ENCODE assay signal across 23 cellular contexts in genomic region chr17:74803971-74804370, GRCh38. TPM values are rescaled to one million over a fixed set of nuclear protein-coding genes. Genes with fewer than 3 reads are reported as not detected.
A peak's percentile ranks its signal among the peaks of the same experiment; 100 is the strongest.
DNase-seq lines count a peak whose midpoint lies in the region; ATAC-seq and TF ChIP-seq lines count a peak whose summit lies in the region.
"Had no signal": no experiment of that assay in that cellular context is flagged by ENCODE, and none has a peak within 500 bp of the region (broad histone marks: within the 10 kb centered on the region; RNA-seq: fewer than 3 reads in every experiment).

No MANE protein-coding gene starts in this region.

- H3K27ac ChIP-seq in SK-N-SH (ENCODE audit: low read depth in 2 of 2, low read length in 1 of 2) (peak overlapping the region in 1 of 2 experiments; percentile 86; a peak in 2 of 4 replicates), muscle layer of colon (ENCODE audit: low read depth, low read length) (peak overlapping the region; percentile 32)
- H3K27ac ChIP-seq: A549, GM23248, PC-9, SJSA1 had no signal

- no peaks in the 10 kb centered on the region for H4K20me1 ChIP-seq in SK-N-SH (ENCODE audit: insufficient read depth)

- no peaks in the 10 kb centered on the region for H3K4me1 Mint-ChIP-seq in T-helper 2 cell treated with Interferon-gamma antibody and Interleukin-4, amounts not matched to agents 5 μg/mL and 100 μg/mL, for 36 hours (ENCODE audit: low read depth)

- H3K4me1 ChIP-seq in SK-N-SH (ENCODE audit: control insufficient read depth in 1 of 2, insufficient read depth in 2 of 2, low read depth in 1 of 2, low read length in 1 of 2) = peaks cover 5 to 68% of the 10 kb centered on the region in 2 experiments; a peak in 3 of 4 replicates
- peaks cover 16% of the 10 kb centered on the region for H3K4me1 ChIP-seq in muscle layer of colon (ENCODE audit: insufficient read depth, low read length)
- H3K4me1 ChIP-seq: A549, Caco-2, SJSA1 had no signal

- H3K4me3 ChIP-seq in SK-N-SH (ENCODE audit: low read depth in 2 of 2, low read length in 1 of 2) = no peak overlapping the region
- H3K4me3 ChIP-seq in muscle layer of colon (ENCODE audit: low read depth in 1 of 2, low read length in 2 of 2) = no peak overlapping the region
- H3K4me3 ChIP-seq: A549, GM23248, PC-9, SJSA1 had no signal

- no peaks in the 10 kb centered on the region for H3K9me3 Mint-ChIP-seq in T-helper 2 cell treated with Interferon-gamma antibody and Interleukin-4, amounts not matched to agents 5 μg/mL and 100 μg/mL, for 36 hours
- H3K9me3 Mint-ChIP-seq: CD8-positive, alpha-beta T cell had no signal

- no peaks in the 10 kb centered on the region for H3K9me2 ChIP-seq in SK-N-SH

- H3K4me2 ChIP-seq in SK-N-SH = no peak overlapping the region
- H3K4me2 ChIP-seq: A549, PC-9 had no signal

- no peak overlapping the region for H3K27ac Mint-ChIP-seq in T-helper 2 cell treated with Interferon-gamma antibody and Interleukin-4, amounts not matched to agents 5 μg/mL and 100 μg/mL, for 36 hours
- H3K27ac Mint-ChIP-seq: CD8-positive, alpha-beta T cell had no signal

- POLR2A ChIA-PET in SK-N-SH (lab: Yijun Ruan, JAX) = interaction anchor here (0.8 kb wide), 1 partner anchor 30 kb away, joined by 5 read pairs; no protein-coding TSS in a partner anchor

- no peak overlapping the region for H3K9ac ChIP-seq in SK-N-SH
- H3K9ac ChIP-seq in muscle layer of colon (ENCODE audit: low read length) = no peak overlapping the region
- H3K9ac ChIP-seq: GM23248 had no signal

- 54% methylated on average over 5 of the region's 5 CpGs for WGBS in SK-N-SH (ENCODE audit: low lambda C conversion rate)

- H3K9me3 ChIP-seq in SK-N-SH = no peaks in the 10 kb centered on the region
- H3K9me3 ChIP-seq in muscle layer of colon (ENCODE audit: low read length) = no peaks in the 10 kb centered on the region
- H3K9me3 ChIP-seq: A549, Caco-2, SJSA1 had no signal

- DNase-seq in EH (ENCODE audit: low read depth) (peak; percentile 11), NCI-H1694 treated with DMSO at 0.1 percent for 48 hours (lab: John Stamatoyannopoulos, UW) (peak; percentile 40), SK-N-SH (peak; percentile 90)
- no peak for DNase-seq in T-helper 2 cell treated with Interferon-gamma antibody and Interleukin-4, amounts not matched to agents 5 μg/mL and 100 μg/mL, for 36 hours (ENCODE audit: low spot score)
- DNase-seq in NK-92 treated with Interleukin-12 subunit alpha and Interleukin-12 subunit beta, amount 100 ng/mL, for 24 hours (lab: John Stamatoyannopoulos, UW) = no peak
- DNase-seq: AML-193; Caco-2; CD8-positive, alpha-beta T cell; GM23248; H7; KBM-7; MV-4-11; NCI-H1105 treated with DMSO at 0.1 percent for 48 hours; NCI-H2227 treated with DMSO at 0.1 percent for 48 hours; NCI-H510A treated with DMSO at 0.1 percent for 48 hours; NCI-H748 treated with DMSO at 0.1 percent for 48 hours; PC-9; Right ventricle myocardium superior; RPMI8226 had no signal

- no peaks in the 10 kb centered on the region for H3K79me2 ChIP-seq in SK-N-SH (ENCODE audit: insufficient read depth)

- CTCF ChIA-PET in SK-N-SH (lab: Yijun Ruan, JAX) = interaction anchor here (0.7 to 98.1 kb wide), 7 partner anchors 10 to 59 kb away, joined by 3 to 3869 read pairs (median 7); partner anchors contain the start of genes FDXR and GRIN2C

- TF ChIP-seq CTCF in SK-N-SH (IDR thresholded peaks at IDR 0.05) = no peak

- TF ChIP-seq EP300 in SK-N-SH (IDR thresholded peaks at IDR 0.05; ENCODE audit: borderline replicate concordance in 1 of 2, low read depth in 1 of 2, low read length in 1 of 2) = peak in 1 of 2 experiments; percentile 85; a peak in 2 of 4 replicates

- peaks cover 11% of the 10 kb centered on the region for H3K36me3 Mint-ChIP-seq in T-helper 2 cell treated with Interferon-gamma antibody and Interleukin-4, amounts not matched to agents 5 μg/mL and 100 μg/mL, for 36 hours (ENCODE audit: low read depth)

- no peaks in the 10 kb centered on the region for H3K27me3 ChIP-seq in SK-N-SH (ENCODE audit: insufficient read depth)
- H3K27me3 ChIP-seq in muscle layer of colon (ENCODE audit: control insufficient read depth in 1 of 2, insufficient read depth in 2 of 2, low read length in 2 of 2) = no peaks in the 10 kb centered on the region
- H3K27me3 ChIP-seq: SJSA1 had no signal

- no peak; the same call in 1 of the 2 replicates for TF ChIP-seq RAD21 in SK-N-SH (IDR thresholded peaks at IDR 0.05; ENCODE audit: low read length)

- no peak for ATAC-seq in HG02610 (IDR thresholded peaks at IDR 0.05; ENCODE audit: unreplicated experiment)
- ATAC-seq: A549; CD8-positive, alpha-beta T cell had no signal

- no peaks in the 10 kb centered on the region for H3K27me3 Mint-ChIP-seq in T-helper 2 cell treated with Interferon-gamma antibody and Interleukin-4, amounts not matched to agents 5 μg/mL and 100 μg/mL, for 36 hours (ENCODE audit: low read depth)

- H3K4me3 Mint-ChIP-seq in T-helper 2 cell treated with Interferon-gamma antibody and Interleukin-4, amounts not matched to agents 5 μg/mL and 100 μg/mL, for 36 hours = no peak overlapping the region
- H3K4me3 Mint-ChIP-seq: CD8-positive, alpha-beta T cell had no signal

- H3K36me3 ChIP-seq in SK-N-SH (replicated peaks in 1 of 2; ENCODE audit: control insufficient read depth in 1 of 2, insufficient read depth in 2 of 2, low read length in 1 of 2) = peaks cover 0 to 42% of the 10 kb centered on the region in 2 experiments
- peaks cover 10% of the 10 kb centered on the region for H3K36me3 ChIP-seq in muscle layer of colon (ENCODE audit: insufficient read depth, low read length)

- H2AFZ ChIP-seq in SK-N-SH (ENCODE audit: low read depth) = no peak overlapping the region
- H2AFZ ChIP-seq: GM23248, PC-9 had no signal

- peaks cover 5% of the 10 kb centered on the region for H3F3A ChIP-seq in SK-N-SH (replicated peaks; ENCODE audit: insufficient read depth)

TF ChIP-seq in SK-N-SH, 30 proteins besides CTCF, POLR2A, EP300 and RAD21:
- TF ChIP-seq FOXM1 (IDR thresholded peaks at IDR 0.05; ENCODE audit: low read depth) (no peak), TCF12 (IDR thresholded peaks at IDR 0.05) (no peak), MAX (IDR thresholded peaks at IDR 0.05; ENCODE audit: low read depth) (no peak), PBX3 (IDR thresholded peaks at IDR 0.05) (no peak), FOSL2 (IDR thresholded peaks at IDR 0.05; ENCODE audit: borderline replicate concordance, low read depth) (no peak), CHD2 (IDR thresholded peaks at IDR 0.05; ENCODE audit: low read length, partially characterized antibody) (peak; percentile 88), FOXJ3 (CRISPR knock-in tag; IDR thresholded peaks at IDR 0.05) (peak; percentile 93), JUND (IDR thresholded peaks at IDR 0.05) (no peak), SIN3A (IDR thresholded peaks at IDR 0.05; ENCODE audit: borderline replicate concordance, low read depth, low read length) (no peak), USF2 (IDR thresholded peaks at IDR 0.05; ENCODE audit: borderline replicate concordance, low read depth, low read length) (no peak), GATA2 (CRISPR knock-in tag; IDR thresholded peaks at IDR 0.05) (peak; percentile 91), RCOR1 (IDR thresholded peaks at IDR 0.05; ENCODE audit: low read length) (peak; percentile 97)
TF ChIP-seq in SK-N-SH: peak in this region for 4.

RNA-seq across cellular contexts. Expression of gene NAT9, which starts 27.8 kb away (rescaled TPM):
- polyA plus RNA-seq in SK-N-SH (2012; rRNA removed) = 117 and 190 TPM in 2 replicates
- polyA plus RNA-seq in SK-N-SH (2012; cell fraction: cytosol; rRNA removed) = 38.1 and 64.6 TPM in 2 replicates
- polyA plus RNA-seq in SK-N-SH (2012; cell fraction: nucleus; rRNA removed) = 744 and 872 TPM in 2 replicates

RNA-seq across cellular contexts. Expression of gene NHERF1, which starts 55.5 kb away (rescaled TPM):
- 26.9 and 40.1 TPM in 2 replicates for polyA plus RNA-seq in SK-N-SH (2012; rRNA removed)
- 23.7 and 29.2 TPM in 2 replicates for polyA plus RNA-seq in SK-N-SH (2012; cell fraction: cytosol; rRNA removed)
- 21.2 and 25.9 TPM in 2 replicates for polyA plus RNA-seq in SK-N-SH (2012; cell fraction: nucleus; rRNA removed)

RNA-seq across cellular contexts. Expression of gene GRIN2C, which starts 55.7 kb away (rescaled TPM):
- 0.39 and 0.45 TPM in 2 replicates for polyA plus RNA-seq in SK-N-SH (2012; rRNA removed)
- 0.05 and 0.08 TPM in 2 replicates for polyA plus RNA-seq in SK-N-SH (2012; cell fraction: cytosol; rRNA removed)
- polyA plus RNA-seq in SK-N-SH (2012; cell fraction: nucleus; rRNA removed) = 4.1 and 9.2 TPM in 2 replicates
- polyA plus RNA-seq: GM23248 had no signal

Comparison
In these comparisons a context has a peak if more than half of its experiments do, and no peak if none do; other contexts are left out.
1. DNase-seq: peak in EH (single experiment), NCI-H1694 treated with DMSO at 0.1 percent for 48 hours (single experiment) and SK-N-SH (single experiment); none in T-helper 2 cell treated with Interferon-gamma antibody and Interleukin-4, amounts not matched to agents 5 μg/mL and 100 μg/mL, for 36 hours (single experiment) and NK-92 treated with Interleukin-12 subunit alpha and Interleukin-12 subunit beta, amount 100 ng/mL, for 24 hours (single experiment).